1 cellular context compared by ENCODE assay signal in the genomic region with DNA sequence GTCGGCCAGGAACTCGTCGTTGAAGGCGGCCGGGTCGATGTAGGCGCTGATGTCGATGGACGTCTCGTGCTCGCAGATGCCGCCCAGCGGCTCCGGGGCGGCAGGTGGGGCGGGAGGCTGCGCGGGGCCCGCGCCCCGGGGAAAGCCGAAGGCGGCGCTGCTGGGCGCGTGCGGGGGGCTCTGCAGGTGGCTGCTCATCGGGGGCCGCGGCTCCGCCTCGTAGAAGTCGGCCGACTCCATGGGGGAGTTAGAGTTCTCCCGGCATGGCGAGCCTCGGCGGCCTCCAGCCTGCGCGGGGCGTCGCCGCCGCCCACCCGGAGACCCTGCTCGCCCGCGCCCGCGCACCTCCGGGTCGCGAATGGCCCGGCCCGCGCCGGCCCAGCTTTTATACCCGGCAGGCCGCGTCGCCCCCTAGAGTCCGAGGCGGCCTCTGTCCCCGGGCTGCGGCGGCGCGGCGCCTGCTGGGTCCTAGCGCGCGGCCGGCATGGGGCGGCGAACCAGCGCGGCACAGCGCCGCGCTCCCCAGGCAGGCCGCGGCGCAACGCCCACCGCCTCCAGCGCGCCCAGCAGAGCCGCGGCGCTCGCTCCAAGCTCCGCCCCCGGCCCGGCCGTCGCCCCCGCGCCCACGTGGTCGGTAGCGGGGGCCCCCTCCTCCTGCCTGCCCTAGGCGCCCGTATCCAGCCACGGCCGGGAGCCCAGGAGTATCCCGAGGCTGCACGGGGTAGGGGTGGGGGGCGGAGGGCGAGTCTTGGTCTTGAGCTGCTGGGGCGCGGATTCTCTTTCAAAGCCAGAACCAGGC.
TF ChIP-seq lines count a peak whose summit lies in the region.

Gene CEBPA, minus strand, starts transcription at position 360 of the 799 bp plus-strand sequence. Its CDS starts 120 bp downstream, at position 240.

TF ChIP-seq in HepG2, 621 proteins besides CTCF, POLR2A, EP300 and RAD21 (continued from another document and continues in another):
- TF ChIP-seq KIAA2018 (CRISPR knock-in tag; IDR thresholded peaks at IDR 0.05; ENCODE audit: borderline replicate concordance) = no peak
- peak; percentile 53; the same call in 1 of the 2 replicates for TF ChIP-seq RXRB (CRISPR knock-in tag; IDR thresholded peaks at IDR 0.05; ENCODE audit: borderline replicate concordance)
- peak; percentile 37; the same call in 1 of the 2 replicates for TF ChIP-seq ISL2 (CRISPR knock-in tag; IDR thresholded peaks at IDR 0.05)
- TF ChIP-seq RBM22 (optimal IDR thresholded peaks at IDR 0.05; ENCODE audit: low read length) = peak; percentile 93
- peak; percentile 95 for TF ChIP-seq ZFY (CRISPR knock-in tag; IDR thresholded peaks at IDR 0.05)
- TF ChIP-seq ZNF883 (CRISPR knock-in tag; IDR thresholded peaks at IDR 0.05; ENCODE audit: not compliant biosample characterization) = peak; percentile 55
- TF ChIP-seq MYC (CRISPR knock-in tag; IDR thresholded peaks at IDR 0.05; ENCODE audit: borderline replicate concordance) = peak; percentile 89
- peak; percentile 38; the same call in 1 of the 2 replicates for TF ChIP-seq ZNF709 (CRISPR knock-in tag; IDR thresholded peaks at IDR 0.05)
- TF ChIP-seq RBFOX2 (IDR thresholded peaks at IDR 0.05; ENCODE audit: low read depth, low read length) = peak; percentile 95
- TF ChIP-seq E2F5 (CRISPR knock-in tag; conservative IDR thresholded peaks at IDR 0.05) = 0 out of 2 replicates have a peak, but pooled peaks have one; percentile 19
- TF ChIP-seq, protein P1, sequence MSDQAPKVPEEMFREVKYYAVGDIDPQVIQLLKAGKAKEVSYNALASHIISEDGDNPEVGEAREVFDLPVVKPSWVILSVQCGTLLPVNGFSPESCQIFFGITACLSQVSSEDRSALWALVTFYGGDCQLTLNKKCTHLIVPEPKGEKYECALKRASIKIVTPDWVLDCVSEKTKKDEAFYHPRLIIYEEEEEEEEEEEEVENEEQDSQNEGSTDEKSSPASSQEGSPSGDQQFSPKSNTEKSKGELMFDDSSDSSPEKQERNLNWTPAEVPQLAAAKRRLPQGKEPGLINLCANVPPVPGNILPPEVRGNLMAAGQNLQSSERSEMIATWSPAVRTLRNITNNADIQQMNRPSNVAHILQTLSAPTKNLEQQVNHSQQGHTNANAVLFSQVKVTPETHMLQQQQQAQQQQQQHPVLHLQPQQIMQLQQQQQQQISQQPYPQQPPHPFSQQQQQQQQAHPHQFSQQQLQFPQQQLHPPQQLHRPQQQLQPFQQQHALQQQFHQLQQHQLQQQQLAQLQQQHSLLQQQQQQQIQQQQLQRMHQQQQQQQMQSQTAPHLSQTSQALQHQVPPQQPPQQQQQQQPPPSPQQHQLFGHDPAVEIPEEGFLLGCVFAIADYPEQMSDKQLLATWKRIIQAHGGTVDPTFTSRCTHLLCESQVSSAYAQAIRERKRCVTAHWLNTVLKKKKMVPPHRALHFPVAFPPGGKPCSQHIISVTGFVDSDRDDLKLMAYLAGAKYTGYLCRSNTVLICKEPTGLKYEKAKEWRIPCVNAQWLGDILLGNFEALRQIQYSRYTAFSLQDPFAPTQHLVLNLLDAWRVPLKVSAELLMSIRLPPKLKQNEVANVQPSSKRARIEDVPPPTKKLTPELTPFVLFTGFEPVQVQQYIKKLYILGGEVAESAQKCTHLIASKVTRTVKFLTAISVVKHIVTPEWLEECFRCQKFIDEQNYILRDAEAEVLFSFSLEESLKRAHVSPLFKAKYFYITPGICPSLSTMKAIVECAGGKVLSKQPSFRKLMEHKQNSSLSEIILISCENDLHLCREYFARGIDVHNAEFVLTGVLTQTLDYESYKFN (CRISPR knock-in tag; conservative IDR thresholded peaks at IDR 0.05) = peak; percentile 49
- TF ChIP-seq, protein P2, sequence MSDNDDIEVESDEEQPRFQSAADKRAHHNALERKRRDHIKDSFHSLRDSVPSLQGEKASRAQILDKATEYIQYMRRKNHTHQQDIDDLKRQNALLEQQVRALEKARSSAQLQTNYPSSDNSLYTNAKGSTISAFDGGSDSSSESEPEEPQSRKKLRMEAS (IDR thresholded peaks at IDR 0.05) = peak; percentile 88
- TF ChIP-seq ZNF839 (CRISPR knock-in tag; IDR thresholded peaks at IDR 0.05; ENCODE audit: borderline replicate concordance) = 0 out of 2 replicates have a peak, but pooled peaks have one; percentile 42
- TF ChIP-seq BORCS8-MEF2B (CRISPR knock-in tag; IDR thresholded peaks at IDR 0.05) = peak; percentile 52; the same call in 1 of the 2 replicates
- TF ChIP-seq NFYC (CRISPR knock-in tag; IDR thresholded peaks at IDR 0.05) = 0 out of 2 replicates have a peak, but pooled peaks have one; percentile 16
- peak; percentile 44; the same call in 1 of the 2 replicates for TF ChIP-seq ZNF160 (CRISPR knock-in tag; IDR thresholded peaks at IDR 0.05)
- TF ChIP-seq ZNF788 (CRISPR knock-in tag; IDR thresholded peaks at IDR 0.05; ENCODE audit: borderline replicate concordance) = peak; percentile 67; the same call in 1 of the 2 replicates
- no peak for TF ChIP-seq ZNF12 (CRISPR knock-in tag; IDR thresholded peaks at IDR 0.05)
- no peak for TF ChIP-seq ZNF468 (CRISPR knock-in tag; IDR thresholded peaks at IDR 0.05)
- TF ChIP-seq HOXA9 (CRISPR knock-in tag; IDR thresholded peaks at IDR 0.05; ENCODE audit: borderline replicate concordance) = peak; percentile 30; the same call in 1 of the 2 replicates
- TF ChIP-seq, protein P3, sequence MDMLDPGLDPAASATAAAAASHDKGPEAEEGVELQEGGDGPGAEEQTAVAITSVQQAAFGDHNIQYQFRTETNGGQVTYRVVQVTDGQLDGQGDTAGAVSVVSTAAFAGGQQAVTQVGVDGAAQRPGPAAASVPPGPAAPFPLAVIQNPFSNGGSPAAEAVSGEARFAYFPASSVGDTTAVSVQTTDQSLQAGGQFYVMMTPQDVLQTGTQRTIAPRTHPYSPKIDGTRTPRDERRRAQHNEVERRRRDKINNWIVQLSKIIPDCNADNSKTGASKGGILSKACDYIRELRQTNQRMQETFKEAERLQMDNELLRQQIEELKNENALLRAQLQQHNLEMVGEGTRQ (IDR thresholded peaks at IDR 0.05; ENCODE audit: low read depth, low read length) = peak; percentile 37; the same call in 1 of the 2 replicates
- TF ChIP-seq, protein P3 (CRISPR knock-in tag; IDR thresholded peaks at IDR 0.05; ENCODE audit: borderline replicate concordance) = peak; percentile 66; the same call in 1 of the 2 replicates
- TF ChIP-seq YEATS2 (CRISPR knock-in tag; IDR thresholded peaks at IDR 0.05; ENCODE audit: borderline replicate concordance) = 0 out of 2 replicates have a peak, but pooled peaks have one; percentile 39
- TF ChIP-seq RFX3 (CRISPR knock-in tag; IDR thresholded peaks at IDR 0.05) = no peak
- TF ChIP-seq YEATS4 (CRISPR knock-in tag; IDR thresholded peaks at IDR 0.05; ENCODE audit: borderline replicate concordance) = peak; percentile 80; the same call in 1 of the 2 replicates
- no peak for TF ChIP-seq WIZ (CRISPR knock-in tag; IDR thresholded peaks at IDR 0.05)
- peak; percentile 60; the same call in 1 of the 2 replicates for TF ChIP-seq HES4 (CRISPR knock-in tag; IDR thresholded peaks at IDR 0.05; ENCODE audit: borderline replicate concordance)
- peak; percentile 92 for TF ChIP-seq ARNT2 (CRISPR knock-in tag; IDR thresholded peaks at IDR 0.05; ENCODE audit: low read depth)
- TF ChIP-seq, protein P4, sequence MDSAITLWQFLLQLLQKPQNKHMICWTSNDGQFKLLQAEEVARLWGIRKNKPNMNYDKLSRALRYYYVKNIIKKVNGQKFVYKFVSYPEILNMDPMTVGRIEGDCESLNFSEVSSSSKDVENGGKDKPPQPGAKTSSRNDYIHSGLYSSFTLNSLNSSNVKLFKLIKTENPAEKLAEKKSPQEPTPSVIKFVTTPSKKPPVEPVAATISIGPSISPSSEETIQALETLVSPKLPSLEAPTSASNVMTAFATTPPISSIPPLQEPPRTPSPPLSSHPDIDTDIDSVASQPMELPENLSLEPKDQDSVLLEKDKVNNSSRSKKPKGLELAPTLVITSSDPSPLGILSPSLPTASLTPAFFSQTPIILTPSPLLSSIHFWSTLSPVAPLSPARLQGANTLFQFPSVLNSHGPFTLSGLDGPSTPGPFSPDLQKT (CRISPR knock-in tag; IDR thresholded peaks at IDR 0.05; ENCODE audit: borderline replicate concordance) = no peak
- TF ChIP-seq RXRA (CRISPR knock-in tag; IDR thresholded peaks at IDR 0.05) = 0 out of 2 replicates have a peak, but pooled peaks have one; percentile 35
- TF ChIP-seq NFKBIZ (CRISPR knock-in tag; IDR thresholded peaks at IDR 0.05) = no peak
- peak; percentile 65; the same call in 1 of the 2 replicates for TF ChIP-seq ARNTL (CRISPR knock-in tag; IDR thresholded peaks at IDR 0.05)
- peak; percentile 81 for TF ChIP-seq ZBTB43 (CRISPR knock-in tag; conservative IDR thresholded peaks at IDR 0.05)
- peak; percentile 75 for TF ChIP-seq ZNF564 (CRISPR knock-in tag; IDR thresholded peaks at IDR 0.05)
- TF ChIP-seq ZNF598 (CRISPR knock-in tag; IDR thresholded peaks at IDR 0.05; ENCODE audit: borderline replicate concordance) = no peak
- TF ChIP-seq REPIN1 (CRISPR knock-in tag; IDR thresholded peaks at IDR 0.05; ENCODE audit: borderline replicate concordance, low read depth) = 0 out of 2 replicates have a peak, but pooled peaks have one; percentile 48
- TF ChIP-seq ZNF672 (CRISPR knock-in tag; IDR thresholded peaks at IDR 0.05) = 0 out of 2 replicates have a peak, but pooled peaks have one; percentile 39
